ENCODE assay signal across 1 cellular context in genomic region chr9:123316053-123316718, GRCh38.
A peak's percentile ranks its signal among the peaks of the same experiment; 100 is the strongest.
TF ChIP-seq lines count a peak whose summit lies in the region.

No MANE protein-coding gene starts in this region.

TF ChIP-seq in HepG2, 621 proteins besides CTCF, POLR2A, EP300 and RAD21 (continued from another document and continues in another):
- TF ChIP-seq, protein P1, sequence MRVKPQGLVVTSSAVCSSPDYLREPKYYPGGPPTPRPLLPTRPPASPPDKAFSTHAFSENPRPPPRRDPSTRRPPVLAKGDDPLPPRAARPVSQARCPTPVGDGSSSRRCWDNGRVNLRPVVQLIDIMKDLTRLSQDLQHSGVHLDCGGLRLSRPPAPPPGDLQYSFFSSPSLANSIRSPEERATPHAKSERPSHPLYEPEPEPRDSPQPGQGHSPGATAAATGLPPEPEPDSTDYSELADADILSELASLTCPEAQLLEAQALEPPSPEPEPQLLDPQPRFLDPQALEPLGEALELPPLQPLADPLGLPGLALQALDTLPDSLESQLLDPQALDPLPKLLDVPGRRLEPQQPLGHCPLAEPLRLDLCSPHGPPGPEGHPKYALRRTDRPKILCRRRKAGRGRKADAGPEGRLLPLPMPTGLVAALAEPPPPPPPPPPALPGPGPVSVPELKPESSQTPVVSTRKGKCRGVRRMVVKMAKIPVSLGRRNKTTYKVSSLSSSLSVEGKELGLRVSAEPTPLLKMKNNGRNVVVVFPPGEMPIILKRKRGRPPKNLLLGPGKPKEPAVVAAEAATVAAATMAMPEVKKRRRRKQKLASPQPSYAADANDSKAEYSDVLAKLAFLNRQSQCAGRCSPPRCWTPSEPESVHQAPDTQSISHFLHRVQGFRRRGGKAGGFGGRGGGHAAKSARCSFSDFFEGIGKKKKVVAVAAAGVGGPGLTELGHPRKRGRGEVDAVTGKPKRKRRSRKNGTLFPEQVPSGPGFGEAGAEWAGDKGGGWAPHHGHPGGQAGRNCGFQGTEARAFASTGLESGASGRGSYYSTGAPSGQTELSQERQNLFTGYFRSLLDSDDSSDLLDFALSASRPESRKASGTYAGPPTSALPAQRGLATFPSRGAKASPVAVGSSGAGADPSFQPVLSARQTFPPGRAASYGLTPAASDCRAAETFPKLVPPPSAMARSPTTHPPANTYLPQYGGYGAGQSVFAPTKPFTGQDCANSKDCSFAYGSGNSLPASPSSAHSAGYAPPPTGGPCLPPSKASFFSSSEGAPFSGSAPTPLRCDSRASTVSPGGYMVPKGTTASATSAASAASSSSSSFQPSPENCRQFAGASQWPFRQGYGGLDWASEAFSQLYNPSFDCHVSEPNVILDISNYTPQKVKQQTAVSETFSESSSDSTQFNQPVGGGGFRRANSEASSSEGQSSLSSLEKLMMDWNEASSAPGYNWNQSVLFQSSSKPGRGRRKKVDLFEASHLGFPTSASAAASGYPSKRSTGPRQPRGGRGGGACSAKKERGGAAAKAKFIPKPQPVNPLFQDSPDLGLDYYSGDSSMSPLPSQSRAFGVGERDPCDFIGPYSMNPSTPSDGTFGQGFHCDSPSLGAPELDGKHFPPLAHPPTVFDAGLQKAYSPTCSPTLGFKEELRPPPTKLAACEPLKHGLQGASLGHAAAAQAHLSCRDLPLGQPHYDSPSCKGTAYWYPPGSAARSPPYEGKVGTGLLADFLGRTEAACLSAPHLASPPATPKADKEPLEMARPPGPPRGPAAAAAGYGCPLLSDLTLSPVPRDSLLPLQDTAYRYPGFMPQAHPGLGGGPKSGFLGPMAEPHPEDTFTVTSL (CRISPR knock-in tag; IDR thresholded peaks at IDR 0.05; ENCODE audit: borderline replicate concordance) = peak; percentile 18; the same call in 1 of the 2 replicates
- TF ChIP-seq FOXA1 (IDR thresholded peaks at IDR 0.05) (no peak), FOXA1 (CRISPR knock-in tag; IDR thresholded peaks at IDR 0.05) (peak; percentile 62), MZF1 (CRISPR knock-in tag; IDR thresholded peaks at IDR 0.05; ENCODE audit: borderline replicate concordance) (0 out of 2 replicates have a peak, but pooled peaks have one; percentile 83), FOXK1 (CRISPR knock-in tag; IDR thresholded peaks at IDR 0.05; ENCODE audit: borderline replicate concordance, low read depth) (0 out of 2 replicates have a peak, but pooled peaks have one; percentile 21), ZMYM3 (CRISPR knock-in tag; IDR thresholded peaks at IDR 0.05) (peak; percentile 78; the same call in 1 of the 2 replicates), JUND (CRISPR knock-in tag; IDR thresholded peaks at IDR 0.05) (peak; percentile 38; the same call in 1 of the 2 replicates), PITX1 (CRISPR knock-in tag; IDR thresholded peaks at IDR 0.05) (0 out of 2 replicates have a peak, but pooled peaks have one; percentile 31), ZNF841 (CRISPR knock-in tag; IDR thresholded peaks at IDR 0.05; ENCODE audit: borderline replicate concordance) (no peak), ZNF383 (CRISPR knock-in tag; IDR thresholded peaks at IDR 0.05; ENCODE audit: borderline replicate concordance) (no peak), ZNF512B (CRISPR knock-in tag; IDR thresholded peaks at IDR 0.05; ENCODE audit: borderline replicate concordance) (no peak), CEBPB (IDR thresholded peaks at IDR 0.05; ENCODE audit: borderline replicate concordance, low read depth, low read length) (peak; percentile 52; the same call in 1 of the 2 replicates), HNF4A (CRISPR knock-in tag; IDR thresholded peaks at IDR 0.05) (peak; percentile 85), FOXO1 (CRISPR knock-in tag; IDR thresholded peaks at IDR 0.05) (peak; percentile 75), ZBTB39 (CRISPR knock-in tag; IDR thresholded peaks at IDR 0.05) (no peak), U2AF1 (optimal IDR thresholded peaks at IDR 0.05; ENCODE audit: low read depth, low read length) (no peak), SAP130 (CRISPR knock-in tag; IDR thresholded peaks at IDR 0.05; ENCODE audit: low read depth) (peak; percentile 45; the same call in 1 of the 2 replicates), RNF2 (conservative IDR thresholded peaks at IDR 0.05; ENCODE audit: low read depth) (no peak), ZNF713 (CRISPR knock-in tag; IDR thresholded peaks at IDR 0.05) (no peak), CEBPG (CRISPR knock-in tag; IDR thresholded peaks at IDR 0.05) (peak; percentile 74), HOXA3 (CRISPR knock-in tag; IDR thresholded peaks at IDR 0.05) (peak; percentile 70; the same call in 1 of the 2 replicates), NCOR1 (IDR thresholded peaks at IDR 0.05; ENCODE audit: borderline replicate concordance, low read length) (peak; percentile 61; the same call in 1 of the 2 replicates), SIX1 (CRISPR knock-in tag; IDR thresholded peaks at IDR 0.05; ENCODE audit: borderline replicate concordance) (peak; percentile 64), ZFY (CRISPR knock-in tag; IDR thresholded peaks at IDR 0.05) (no peak), NFKBIZ (CRISPR knock-in tag; IDR thresholded peaks at IDR 0.05) (no peak), ZNF614 (CRISPR knock-in tag; IDR thresholded peaks at IDR 0.05; ENCODE audit: borderline replicate concordance) (no peak), ZNF331 (CRISPR knock-in tag; IDR thresholded peaks at IDR 0.05) (peak; percentile 49; the same call in 1 of the 2 replicates), ZNF292 (CRISPR knock-in tag; IDR thresholded peaks at IDR 0.05; ENCODE audit: borderline replicate concordance, low read depth) (peak; percentile 36; the same call in 1 of the 2 replicates), ZNF432 (CRISPR knock-in tag; IDR thresholded peaks at IDR 0.05; ENCODE audit: borderline replicate concordance) (no peak), RCOR2 (CRISPR knock-in tag; IDR thresholded peaks at IDR 0.05) (no peak), NRL (CRISPR knock-in tag; IDR thresholded peaks at IDR 0.05; ENCODE audit: borderline replicate concordance) (no peak), NAIF1 (CRISPR knock-in tag; IDR thresholded peaks at IDR 0.05; ENCODE audit: borderline replicate concordance) (no peak), ZBTB2 (CRISPR knock-in tag; IDR thresholded peaks at IDR 0.05; ENCODE audit: low read depth) (no peak), SOX13 (IDR thresholded peaks at IDR 0.05) (no peak), SOX13 (CRISPR knock-in tag; conservative IDR thresholded peaks at IDR 0.05 in 1 of 2, IDR thresholded peaks at IDR 0.05 in 1 of 2) (peak in 1 of 2 experiments; percentile 22; a peak in 1 of 4 replicates), MED1 (CRISPR knock-in tag; IDR thresholded peaks at IDR 0.05) (peak; percentile 51; the same call in 1 of the 2 replicates), ZFP82 (CRISPR knock-in tag; IDR thresholded peaks at IDR 0.05; ENCODE audit: borderline replicate concordance) (no peak), AGO2 (optimal IDR thresholded peaks at IDR 0.05; ENCODE audit: low read depth, low read length) (no peak), SNAI1 (CRISPR knock-in tag; IDR thresholded peaks at IDR 0.05; ENCODE audit: borderline replicate concordance) (no peak), CBX2 (IDR thresholded peaks at IDR 0.05; ENCODE audit: low read depth, low read length) (no peak), CBX2 (CRISPR knock-in tag; IDR thresholded peaks at IDR 0.05; ENCODE audit: low read depth) (no peak), CCAR2 (optimal IDR thresholded peaks at IDR 0.05; ENCODE audit: low read depth, low read length) (no peak), RARA (CRISPR knock-in tag; IDR thresholded peaks at IDR 0.05) (peak; percentile 52), PHF21A (CRISPR knock-in tag; IDR thresholded peaks at IDR 0.05) (0 out of 2 replicates have a peak, but pooled peaks have one; percentile 28), YY1 (IDR thresholded peaks at IDR 0.05; ENCODE audit: insufficient read depth, insufficient replicate concordance, low read depth, low read length) (peak; percentile 52)
- TF ChIP-seq, protein P2, sequence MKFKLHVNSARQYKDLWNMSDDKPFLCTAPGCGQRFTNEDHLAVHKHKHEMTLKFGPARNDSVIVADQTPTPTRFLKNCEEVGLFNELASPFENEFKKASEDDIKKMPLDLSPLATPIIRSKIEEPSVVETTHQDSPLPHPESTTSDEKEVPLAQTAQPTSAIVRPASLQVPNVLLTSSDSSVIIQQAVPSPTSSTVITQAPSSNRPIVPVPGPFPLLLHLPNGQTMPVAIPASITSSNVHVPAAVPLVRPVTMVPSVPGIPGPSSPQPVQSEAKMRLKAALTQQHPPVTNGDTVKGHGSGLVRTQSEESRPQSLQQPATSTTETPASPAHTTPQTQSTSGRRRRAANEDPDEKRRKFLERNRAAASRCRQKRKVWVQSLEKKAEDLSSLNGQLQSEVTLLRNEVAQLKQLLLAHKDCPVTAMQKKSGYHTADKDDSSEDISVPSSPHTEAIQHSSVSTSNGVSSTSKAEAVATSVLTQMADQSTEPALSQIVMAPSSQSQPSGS (CRISPR knock-in tag; IDR thresholded peaks at IDR 0.05) = peak; percentile 44; the same call in 1 of the 2 replicates
- TF ChIP-seq, protein P3, sequence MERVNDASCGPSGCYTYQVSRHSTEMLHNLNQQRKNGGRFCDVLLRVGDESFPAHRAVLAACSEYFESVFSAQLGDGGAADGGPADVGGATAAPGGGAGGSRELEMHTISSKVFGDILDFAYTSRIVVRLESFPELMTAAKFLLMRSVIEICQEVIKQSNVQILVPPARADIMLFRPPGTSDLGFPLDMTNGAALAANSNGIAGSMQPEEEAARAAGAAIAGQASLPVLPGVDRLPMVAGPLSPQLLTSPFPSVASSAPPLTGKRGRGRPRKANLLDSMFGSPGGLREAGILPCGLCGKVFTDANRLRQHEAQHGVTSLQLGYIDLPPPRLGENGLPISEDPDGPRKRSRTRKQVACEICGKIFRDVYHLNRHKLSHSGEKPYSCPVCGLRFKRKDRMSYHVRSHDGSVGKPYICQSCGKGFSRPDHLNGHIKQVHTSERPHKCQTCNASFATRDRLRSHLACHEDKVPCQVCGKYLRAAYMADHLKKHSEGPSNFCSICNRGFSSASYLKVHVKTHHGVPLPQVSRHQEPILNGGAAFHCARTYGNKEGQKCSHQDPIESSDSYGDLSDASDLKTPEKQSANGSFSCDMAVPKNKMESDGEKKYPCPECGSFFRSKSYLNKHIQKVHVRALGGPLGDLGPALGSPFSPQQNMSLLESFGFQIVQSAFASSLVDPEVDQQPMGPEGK (CRISPR knock-in tag; IDR thresholded peaks at IDR 0.05) = peak; percentile 57
- TF ChIP-seq, protein P4, sequence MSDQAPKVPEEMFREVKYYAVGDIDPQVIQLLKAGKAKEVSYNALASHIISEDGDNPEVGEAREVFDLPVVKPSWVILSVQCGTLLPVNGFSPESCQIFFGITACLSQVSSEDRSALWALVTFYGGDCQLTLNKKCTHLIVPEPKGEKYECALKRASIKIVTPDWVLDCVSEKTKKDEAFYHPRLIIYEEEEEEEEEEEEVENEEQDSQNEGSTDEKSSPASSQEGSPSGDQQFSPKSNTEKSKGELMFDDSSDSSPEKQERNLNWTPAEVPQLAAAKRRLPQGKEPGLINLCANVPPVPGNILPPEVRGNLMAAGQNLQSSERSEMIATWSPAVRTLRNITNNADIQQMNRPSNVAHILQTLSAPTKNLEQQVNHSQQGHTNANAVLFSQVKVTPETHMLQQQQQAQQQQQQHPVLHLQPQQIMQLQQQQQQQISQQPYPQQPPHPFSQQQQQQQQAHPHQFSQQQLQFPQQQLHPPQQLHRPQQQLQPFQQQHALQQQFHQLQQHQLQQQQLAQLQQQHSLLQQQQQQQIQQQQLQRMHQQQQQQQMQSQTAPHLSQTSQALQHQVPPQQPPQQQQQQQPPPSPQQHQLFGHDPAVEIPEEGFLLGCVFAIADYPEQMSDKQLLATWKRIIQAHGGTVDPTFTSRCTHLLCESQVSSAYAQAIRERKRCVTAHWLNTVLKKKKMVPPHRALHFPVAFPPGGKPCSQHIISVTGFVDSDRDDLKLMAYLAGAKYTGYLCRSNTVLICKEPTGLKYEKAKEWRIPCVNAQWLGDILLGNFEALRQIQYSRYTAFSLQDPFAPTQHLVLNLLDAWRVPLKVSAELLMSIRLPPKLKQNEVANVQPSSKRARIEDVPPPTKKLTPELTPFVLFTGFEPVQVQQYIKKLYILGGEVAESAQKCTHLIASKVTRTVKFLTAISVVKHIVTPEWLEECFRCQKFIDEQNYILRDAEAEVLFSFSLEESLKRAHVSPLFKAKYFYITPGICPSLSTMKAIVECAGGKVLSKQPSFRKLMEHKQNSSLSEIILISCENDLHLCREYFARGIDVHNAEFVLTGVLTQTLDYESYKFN (CRISPR knock-in tag; conservative IDR thresholded peaks at IDR 0.05) = peak; percentile 83
